26 cellular contexts compared by ENCODE assay signal in genomic region chr19:40228863-40229262, GRCh38. TPM values are rescaled to one million over a fixed set of nuclear protein-coding genes. Genes with fewer than 3 reads are reported as not detected.
DNase-seq lines count a peak whose midpoint lies in the region; ATAC-seq and TF ChIP-seq lines count a peak whose summit lies in the region.
"Had no signal": no experiment of that assay in that cellular context is flagged by ENCODE, and none has a peak within 500 bp of the region (broad histone marks: within the 10 kb centered on the region; RNA-seq: fewer than 3 reads in every experiment).

No MANE protein-coding gene starts in this region.

- peaks cover 0 to 13% (median 10%) of the 10 kb centered on the region in 5 donors for H3K36me3 ChIP-seq in subcutaneous abdominal adipose tissue (ENCODE audit: control insufficient read depth in 5 of 5, insufficient read depth in 5 of 5, low read length in 5 of 5)
- no peaks in the 10 kb centered on the region for H3K36me3 ChIP-seq in prostate gland

- TF ChIP-seq CTCF in nephron progenitor cell (IDR thresholded peaks at IDR 0.05) (no peak), prostate gland (IDR thresholded peaks at IDR 0.05) (no peak)

- no peak overlapping the region for H3K4me3 ChIP-seq in subcutaneous abdominal adipose tissue (ENCODE audit: low read depth in 1 of 5, low read length in 5 of 5)
- H3K4me3 ChIP-seq in prostate gland, result no peak overlapping the region
- H3K4me3 ChIP-seq: A549; BLaER1 treated with 17β-estradiol and CSF1 and Interleukin-3, amounts not matched to agents 10 nM and 100 nM; K562; SK-N-MC had no signal

- H3K4me1 ChIP-seq in subcutaneous abdominal adipose tissue (ENCODE audit: control insufficient read depth in 5 of 5, insufficient read depth in 5 of 5, low read length in 5 of 5), result peaks cover 7 to 53% (median 44%) of the 10 kb centered on the region in 5 donors
- no peaks in the 10 kb centered on the region for H3K4me1 ChIP-seq in prostate gland (replicated peaks)

- no peaks in the 10 kb centered on the region for H3K9me3 Mint-ChIP-seq in activated naive CD8-positive, alpha-beta T cell (ENCODE audit: low read depth)
- no peaks in the 10 kb centered on the region for H3K9me3 Mint-ChIP-seq in activated naive CD8-positive, alpha-beta T cell treated with anti-CD3 and anti-CD28 coated beads for 36 hours
- H3K9me3 Mint-ChIP-seq in nephron progenitor cell, result peaks cover 3% of the 10 kb centered on the region
- H3K9me3 Mint-ChIP-seq: CD4-positive, alpha-beta T cell had no signal

- H3K27ac Mint-ChIP-seq in activated naive CD8-positive, alpha-beta T cell, result peak overlapping the region; percentile 82
- H3K27ac Mint-ChIP-seq in activated naive CD8-positive, alpha-beta T cell treated with anti-CD3 and anti-CD28 coated beads for 36 hours, result no peak overlapping the region
- H3K27ac Mint-ChIP-seq in T-helper 17 cell (no peak overlapping the region), nephron progenitor cell (peak overlapping the region; percentile 42)

- peaks cover 12% of the 10 kb centered on the region for H3K27me3 Mint-ChIP-seq in activated naive CD8-positive, alpha-beta T cell
- peaks cover 41% of the 10 kb centered on the region for H3K27me3 Mint-ChIP-seq in activated naive CD8-positive, alpha-beta T cell treated with anti-CD3 and anti-CD28 coated beads for 36 hours
- H3K27me3 Mint-ChIP-seq in T-helper 17 cell (peaks cover 43% of the 10 kb centered on the region), nephron progenitor cell (ENCODE audit: low read depth, poor library complexity) (peaks cover 29% of the 10 kb centered on the region)

- H3K9me3 ChIP-seq in T-helper 17 cell (ENCODE audit: control insufficient read depth, low read length, poor library complexity, severe bottlenecking) (no peaks in the 10 kb centered on the region), subcutaneous abdominal adipose tissue (ENCODE audit: control insufficient read depth in 5 of 5, low read length in 5 of 5) (no peaks in the 10 kb centered on the region), prostate gland (no peaks in the 10 kb centered on the region)
- H3K9me3 ChIP-seq: A549; BLaER1 treated with 17β-estradiol and CSF1 and Interleukin-3, amounts not matched to agents 10 nM and 100 nM had no signal

- peaks cover 0 to 2% (median 0%) of the 10 kb centered on the region in 5 donors for H3K27me3 ChIP-seq in subcutaneous abdominal adipose tissue (ENCODE audit: control insufficient read depth in 5 of 5, insufficient read depth in 4 of 5, low read length in 5 of 5)
- no peaks in the 10 kb centered on the region for H3K27me3 ChIP-seq in prostate gland (replicated peaks; ENCODE audit: insufficient read depth)

- no peak overlapping the region for H3K9ac ChIP-seq in subcutaneous abdominal adipose tissue (ENCODE audit: low read length in 5 of 5)
- H3K9ac ChIP-seq: BLaER1 treated with 17β-estradiol and CSF1 and Interleukin-3, amounts not matched to agents 10 nM and 100 nM had no signal

- no peak for ATAC-seq in T-helper 17 cell
- ATAC-seq in GM19324 (IDR thresholded peaks at IDR 0.05; ENCODE audit: low FRiP score, unreplicated experiment), result no peak
- ATAC-seq: K562 had no signal

- intact Hi-C loops in prostate gland (cut with DNase I), result no loop called here

- DNase-seq in activated naive CD8-positive, alpha-beta T cell treated with anti-CD3 and anti-CD28 coated beads for 36 hours, result no peak
- DNase-seq in T-helper 17 cell (no peak), nephron progenitor cell (no peak), prostate gland (ENCODE audit: low spot score) (no peak)
- DNase-seq in activated CD4-positive, alpha-beta T cell treated with anti-CD3 and anti-CD28 coated beads for 1 hour, result no peak
- DNase-seq: AML-193; CD4-positive, alpha-beta T cell; Kasumi-1; MV-4-11; NCI-H1105; NCI-H146; NCI-H1930; NCI-H2107; NCI-H446 treated with DMSO at 0.1 percent for 48 hours; NCI-H526; NCI-H82; SHP77 had no signal

- peaks cover 37% of the 10 kb centered on the region for H3K4me1 Mint-ChIP-seq in activated naive CD8-positive, alpha-beta T cell (ENCODE audit: low read depth)
- peaks cover 31% of the 10 kb centered on the region for H3K4me1 Mint-ChIP-seq in activated naive CD8-positive, alpha-beta T cell treated with anti-CD3 and anti-CD28 coated beads for 36 hours
- H3K4me1 Mint-ChIP-seq in T-helper 17 cell (peaks cover 10% of the 10 kb centered on the region), nephron progenitor cell (peaks cover 59% of the 10 kb centered on the region)

- 79% methylated on average over 5 of the region's 5 CpGs for WGBS in prostate gland

- no peak for TF ChIP-seq POLR2A in prostate gland (IDR thresholded peaks at IDR 0.05)

- peak overlapping the region; percentile 8 for H3K4me3 Mint-ChIP-seq in activated naive CD8-positive, alpha-beta T cell
- no peak overlapping the region for H3K4me3 Mint-ChIP-seq in activated naive CD8-positive, alpha-beta T cell treated with anti-CD3 and anti-CD28 coated beads for 36 hours
- H3K4me3 Mint-ChIP-seq in T-helper 17 cell (peak overlapping the region; percentile 41), nephron progenitor cell (no peak overlapping the region)
- H3K4me3 Mint-ChIP-seq: CD4-positive, alpha-beta T cell had no signal

- H3K27ac ChIP-seq in subcutaneous abdominal adipose tissue (ENCODE audit: low read depth, low read length) (peak overlapping the region; percentile 15), prostate gland (no peak overlapping the region)
- H3K27ac ChIP-seq: A549; BLaER1 treated with 17β-estradiol and CSF1 and Interleukin-3, amounts not matched to agents 10 nM and 100 nM; RWPE1; SK-N-MC had no signal

- peaks cover 3% of the 10 kb centered on the region for H3K36me3 Mint-ChIP-seq in activated naive CD8-positive, alpha-beta T cell
- no peaks in the 10 kb centered on the region for H3K36me3 Mint-ChIP-seq in activated naive CD8-positive, alpha-beta T cell treated with anti-CD3 and anti-CD28 coated beads for 36 hours
- peaks cover 2% of the 10 kb centered on the region for H3K36me3 Mint-ChIP-seq in T-helper 17 cell (ENCODE audit: low read depth)
- no peaks in the 10 kb centered on the region for H3K36me3 Mint-ChIP-seq in nephron progenitor cell (ENCODE audit: low read depth)

RNA-seq across cellular contexts. Expression of gene CCNP, which starts 2.4 kb away (rescaled TPM):
- total RNA-seq in activated naive CD8-positive, alpha-beta T cell treated with anti-CD3 and anti-CD28 coated beads for 36 hours, result not detected
- total RNA-seq in T-helper 17 cell (1 to 10 TPM in 1 of 2 donors, under 1 TPM in 1; 0.77 to 1.5 TPM), prostate gland (under 1 TPM; 0.82 to 0.85 TPM)
- total RNA-seq: K562, M059J had no signal

RNA-seq across cellular contexts. Expression of gene TTC9B, which starts 10.7 kb away (rescaled TPM):
- total RNA-seq in activated naive CD8-positive, alpha-beta T cell treated with anti-CD3 and anti-CD28 coated beads for 36 hours, result not detected
- not detected for total RNA-seq in T-helper 17 cell
- total RNA-seq in prostate gland, result not detected
- total RNA-seq: CD4-positive, alpha-beta T cell; K562; M059J had no signal

RNA-seq across cellular contexts. Expression of gene MAP3K10, which starts 37.6 kb away (rescaled TPM):
- total RNA-seq in activated naive CD8-positive, alpha-beta T cell treated with anti-CD3 and anti-CD28 coated beads for 36 hours, result 1 to 10 TPM; 8.3 to 9.3 TPM
- total RNA-seq in T-helper 17 cell (10 to 100 TPM; 20.7 to 28.5 TPM), prostate gland (10 to 100 TPM; 10.5 to 23.8 TPM)

RNA-seq across cellular contexts. Expression of gene AKT2, which starts 56.3 kb away (rescaled TPM):
- total RNA-seq in activated naive CD8-positive, alpha-beta T cell treated with anti-CD3 and anti-CD28 coated beads for 36 hours, result 100 to 1,000 TPM; 139 to 141 TPM
- 100 to 1,000 TPM; 168 to 187 TPM for total RNA-seq in T-helper 17 cell
- total RNA-seq in prostate gland, result 100 to 1,000 TPM in 1 of 2 donors, 10 to 100 TPM in 1; 95.3 to 171 TPM

Comparison
In these comparisons a context has a peak if more than half of its experiments do, and no peak if none do; other contexts are left out.
1. H3K27ac Mint-ChIP-seq: peak in activated naive CD8-positive, alpha-beta T cell (single experiment) and nephron progenitor cell (single experiment); none in activated naive CD8-positive, alpha-beta T cell treated with anti-CD3 and anti-CD28 coated beads for 36 hours (single experiment) and T-helper 17 cell (single experiment).
2. H3K4me3 Mint-ChIP-seq: peak in activated naive CD8-positive, alpha-beta T cell (single experiment) and T-helper 17 cell (single experiment); none in activated naive CD8-positive, alpha-beta T cell treated with anti-CD3 and anti-CD28 coated beads for 36 hours (single experiment) and nephron progenitor cell (single experiment).